In genomic region chr1:146309427-146309826, GRCh38 we compare ENCODE assay signal across 7 cellular contexts.
DNase-seq lines count a peak whose midpoint lies in the region; ATAC-seq and TF ChIP-seq lines count a peak whose summit lies in the region.
"Not testable (repeated sequence)": the region's sequence is repeated elsewhere in the genome, so short reads cannot be mapped to it uniquely, and the experiment has no call there.

No MANE protein-coding gene starts in this region.

- not testable (repeated sequence) for H2BK5ac ChIP-seq in IMR-90 (ENCODE audit: low read depth, low read length, poor library complexity, severe bottlenecking)

- not testable (repeated sequence) for H2AK9ac ChIP-seq in IMR-90 (replicated peaks; ENCODE audit: low read depth, low read length, poor library complexity)

- TF ChIP-seq POLR2A in IMR-90 (IDR thresholded peaks at IDR 0.05; ENCODE audit: low read depth, low read length); body of pancreas (IDR thresholded peaks at IDR 0.05): not testable (repeated sequence)

- H3K9me3 ChIP-seq in IMR-90 (ENCODE audit: control insufficient read depth, insufficient read depth, low read length); body of pancreas; right cardiac atrium (ENCODE audit: control insufficient read depth, low read length); lower lobe of right lung; psoas muscle; upper lobe of right lung: not testable (repeated sequence)

- not testable (repeated sequence) for H3K4ac ChIP-seq in IMR-90 (ENCODE audit: low read depth, low read length)

- not testable (repeated sequence) for H4K8ac ChIP-seq in IMR-90 (ENCODE audit: low read depth in 2 of 2, low read length in 2 of 2)

- not testable (repeated sequence) for H4K20me1 ChIP-seq in IMR-90 (ENCODE audit: insufficient read depth, low read length)

- not testable (repeated sequence) for H3K27me3 ChIP-seq in IMR-90 (ENCODE audit: control insufficient read depth, insufficient read depth, low read length); body of pancreas; right cardiac atrium (ENCODE audit: control insufficient read depth, insufficient read depth); lower lobe of right lung (ENCODE audit: low read depth); psoas muscle (ENCODE audit: insufficient read depth in 3 of 3, low read length in 2 of 3); upper lobe of right lung

- DNase-seq in IMR-90, body of pancreas, Right ventricle myocardium superior, right cardiac atrium, lower lobe of right lung, psoas muscle, upper lobe of right lung: not testable (repeated sequence)

- CTCF ChIA-PET in IMR-90 (lab: Yijun Ruan, JAX), result not testable (repeated sequence)

- not testable (repeated sequence) for H3K9ac ChIP-seq in IMR-90 (ENCODE audit: low read depth, low read length)

- H3K79me1 ChIP-seq in IMR-90 (ENCODE audit: low read depth in 1 of 2, low read length in 2 of 2), result not testable (repeated sequence)

- not testable (repeated sequence) for H3K18ac ChIP-seq in IMR-90 (ENCODE audit: low read depth, low read length)

- dilution Hi-C loops in IMR-90 (cut with HindIII; ENCODE audit: low sequenced_read_pairs, unreplicated experiment), result not testable (repeated sequence)

- H3K56ac ChIP-seq in IMR-90 (ENCODE audit: extremely low read depth, insufficient read depth, low read length), result not testable (repeated sequence)

- H3K9me1 ChIP-seq in IMR-90 (ENCODE audit: insufficient read depth, low read length), result not testable (repeated sequence)

- H3K4me1 ChIP-seq in IMR-90 (ENCODE audit: control insufficient read depth, insufficient read depth, low read length); body of pancreas; right cardiac atrium (ENCODE audit: control insufficient read depth, insufficient read depth, low read length); lower lobe of right lung; psoas muscle; upper lobe of right lung: not testable (repeated sequence)

- H3K36me3 ChIP-seq in IMR-90 (ENCODE audit: control insufficient read depth, insufficient read depth, low read length); body of pancreas (replicated peaks in 1 of 2; ENCODE audit: insufficient read depth in 1 of 2, low read depth in 2 of 2); lower lobe of right lung; psoas muscle (ENCODE audit: insufficient read depth in 1 of 2, low read depth in 1 of 2); upper lobe of right lung: not testable (repeated sequence)

- H3K14ac ChIP-seq in IMR-90 (replicated peaks; ENCODE audit: low read depth, low read length), result not testable (repeated sequence)

- H3K4me3 ChIP-seq in IMR-90 (ENCODE audit: insufficient read depth, low read depth, low read length); body of pancreas; right cardiac atrium (ENCODE audit: low read length); lower lobe of right lung; psoas muscle; upper lobe of right lung: not testable (repeated sequence)

- BruUV-seq in IMR-90 (replicated peaks; lab: Mats Ljungman, UMichigan), result not testable (repeated sequence)

- not testable (repeated sequence) for H4K5ac ChIP-seq in IMR-90 (ENCODE audit: low read depth, low read length)

- H3K23ac ChIP-seq in IMR-90 (ENCODE audit: low read depth, low read length), result not testable (repeated sequence)

- not testable (repeated sequence) for H2BK15ac ChIP-seq in IMR-90 (ENCODE audit: low read depth, low read length)

- in situ Hi-C loops in IMR-90 (cut with MboI; ENCODE audit: low sequenced_read_pairs), result not testable (repeated sequence)

- no CpG with 5 or more reads among the region's 1 CpG for WGBS in IMR-90 (ENCODE audit: extremely low coverage in 2 of 2, insufficient read length in 1 of 2), 2 experiments
- no CpG with 5 or more reads among the region's 1 CpG for WGBS in body of pancreas, 2 donors
- no CpG with 5 or more reads among the region's 1 CpG for WGBS in right cardiac atrium
- no CpG with 5 or more reads among the region's 1 CpG for WGBS in psoas muscle, 3 donors

- H3K27ac ChIP-seq in IMR-90 (ENCODE audit: insufficient read depth, low read length); body of pancreas; right cardiac atrium (ENCODE audit: low read length); lower lobe of right lung; psoas muscle; upper lobe of right lung: not testable (repeated sequence)

- TF ChIP-seq CTCF in IMR-90 (conservative IDR thresholded peaks at IDR 0.05; ENCODE audit: low read depth, low read length); body of pancreas (IDR thresholded peaks at IDR 0.05); lower lobe of right lung (IDR thresholded peaks at IDR 0.05); psoas muscle (IDR thresholded peaks at IDR 0.05); upper lobe of right lung (IDR thresholded peaks at IDR 0.05): not testable (repeated sequence)

- H4K91ac ChIP-seq in IMR-90 (ENCODE audit: insufficient read depth, low read depth, low read length), result not testable (repeated sequence)

- H2BK20ac ChIP-seq in IMR-90 (ENCODE audit: low read depth, low read length), result not testable (repeated sequence)

- intact Hi-C loops in IMR-90 (cut with micrococcal nuclease); body of pancreas (cut with DNase I); Right ventricle myocardium superior (cut with DNase I); right cardiac atrium (cut with DNase I); lower lobe of right lung (cut with DNase I); psoas muscle (cut with DNase I); upper lobe of right lung (cut with DNase I): not testable (repeated sequence)

- not testable (repeated sequence) for H2AK5ac ChIP-seq in IMR-90 (ENCODE audit: low read depth, low read length)

- not testable (repeated sequence) for H2AFZ ChIP-seq in IMR-90 (replicated peaks; ENCODE audit: low read length, poor library complexity)

- H2BK120ac ChIP-seq in IMR-90 (ENCODE audit: low read depth, low read length), result not testable (repeated sequence)

- not testable (repeated sequence) for TF ChIP-seq RAD21 in IMR-90 (IDR thresholded peaks at IDR 0.05; ENCODE audit: low read length)

- POLR2A ChIA-PET in IMR-90 (lab: Charles Lee; ENCODE audit: unreplicated experiment), result not testable (repeated sequence)

- H3K4me2 ChIP-seq in IMR-90 (ENCODE audit: low read depth, low read length), result not testable (repeated sequence)

- ATAC-seq in IMR-90 (ENCODE audit: low read depth), result peak; percentile 22
- ATAC-seq in body of pancreas, result peak; percentile 58
- ATAC-seq in Right ventricle myocardium superior (ENCODE audit: poor library complexity), result peak; percentile 80
- ATAC-seq in right cardiac atrium, result peak; percentile 92
- ATAC-seq in lower lobe of right lung, result peak; percentile 84 to 88
- peak; percentile 42 to 65 (median 55) for ATAC-seq in psoas muscle
- peak; percentile 85 for ATAC-seq in upper lobe of right lung

Comparison
In these comparisons a context has a peak if more than half of its experiments do, and no peak if none do; other contexts are left out.
1. ATAC-seq: peak in every context shown above with its lines; median percentile 92 in right cardiac atrium; 86 in lower lobe of right lung; 85 in upper lobe of right lung; 80 in Right ventricle myocardium superior; 58 in body of pancreas; 55 in psoas muscle; 22 in IMR-90.